1 cellular context compared by ENCODE assay signal in genomic region chr20:38157635-38158495, GRCh38.
TF ChIP-seq lines count a peak whose summit lies in the region.

No MANE protein-coding gene starts in this region.

TF ChIP-seq in IMR-90, 13 proteins besides CTCF, POLR2A, EP300 and RAD21 (continued from another document):
- TF ChIP-seq, protein P1, sequence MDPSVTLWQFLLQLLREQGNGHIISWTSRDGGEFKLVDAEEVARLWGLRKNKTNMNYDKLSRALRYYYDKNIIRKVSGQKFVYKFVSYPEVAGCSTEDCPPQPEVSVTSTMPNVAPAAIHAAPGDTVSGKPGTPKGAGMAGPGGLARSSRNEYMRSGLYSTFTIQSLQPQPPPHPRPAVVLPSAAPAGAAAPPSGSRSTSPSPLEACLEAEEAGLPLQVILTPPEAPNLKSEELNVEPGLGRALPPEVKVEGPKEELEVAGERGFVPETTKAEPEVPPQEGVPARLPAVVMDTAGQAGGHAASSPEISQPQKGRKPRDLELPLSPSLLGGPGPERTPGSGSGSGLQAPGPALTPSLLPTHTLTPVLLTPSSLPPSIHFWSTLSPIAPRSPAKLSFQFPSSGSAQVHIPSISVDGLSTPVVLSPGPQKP (IDR thresholded peaks at IDR 0.05; ENCODE audit: borderline replicate concordance, low read depth, low read length), result no peak
- TF ChIP-seq FOS (IDR thresholded peaks at IDR 0.05; ENCODE audit: low read depth, low read length), result no peak
